Comparison of ENCODE assay signal across 17 cellular contexts in genomic region chr12:1607940-1608782, GRCh38. TPM values are rescaled to one million over a fixed set of nuclear protein-coding genes. Genes with fewer than 3 reads are reported as not detected.
DNase-seq lines count a peak whose midpoint lies in the region; ATAC-seq and TF ChIP-seq lines count a peak whose summit lies in the region.
"Had no signal": no experiment of that assay in that cellular context is flagged by ENCODE, and none has a peak within 500 bp of the region (broad histone marks: within the 10 kb centered on the region; RNA-seq: fewer than 3 reads in every experiment).

No MANE protein-coding gene starts in this region.

- peaks cover 5% of the 10 kb centered on the region for H3K27me3 Mint-ChIP-seq in activated T-cell treated with anti-CD3 and anti-CD28 coated beads, Interleukin-2, amount 50 U/mL, for 72 hours (ENCODE audit: low read depth)

- no peaks in the 10 kb centered on the region for H3K9me2 ChIP-seq in PC-9 (ENCODE audit: insufficient read depth)

- no peaks in the 10 kb centered on the region for H4K20me1 ChIP-seq in PC-9 (ENCODE audit: insufficient read depth)

- ATAC-seq in activated T-cell treated with anti-CD3 and anti-CD28 coated beads, Interleukin-2, amount 50 U/mL, for 72 hours (replicated peaks in 1 of 2) = no peak
- ATAC-seq in GM21367 (IDR thresholded peaks at IDR 0.05; ENCODE audit: unreplicated experiment) (no peak), HG02973 (IDR thresholded peaks at IDR 0.05; ENCODE audit: unreplicated experiment) (no peak)
- ATAC-seq: activated CD8-positive, alpha-beta memory T cell treated with anti-CD3 and anti-CD28 coated beads, Interleukin-2, amount 10 ng/mL, durations not matched to agents 7 days and 5 days; natural killer cell had no signal

- no peaks in the 10 kb centered on the region for H3K79me2 ChIP-seq in PC-9 (ENCODE audit: low read depth)

- H3K9me3 Mint-ChIP-seq in activated T-cell treated with anti-CD3 and anti-CD28 coated beads, Interleukin-2, amount 50 U/mL, for 72 hours = no peaks in the 10 kb centered on the region
- H3K9me3 Mint-ChIP-seq: activated naive CD8-positive, alpha-beta T cell treated with anti-CD3 and anti-CD28 coated beads for 36 hours; natural killer cell had no signal

- peaks cover 20% of the 10 kb centered on the region for H3F3A ChIP-seq in PC-9 (ENCODE audit: insufficient read depth, low read depth)

- CTCF ChIA-PET in PC-9 (lab: Charles Lee) = no interaction called here

- no peaks in the 10 kb centered on the region for H3K36me3 Mint-ChIP-seq in activated T-cell treated with anti-CD3 and anti-CD28 coated beads, Interleukin-2, amount 50 U/mL, for 72 hours (ENCODE audit: insufficient read depth in 2 of 2)
- H3K36me3 Mint-ChIP-seq: activated CD8-positive, alpha-beta memory T cell treated with anti-CD3 and anti-CD28 coated beads, Interleukin-2, amount 10 ng/mL, durations not matched to agents 7 days and 5 days; activated naive CD8-positive, alpha-beta T cell treated with anti-CD3 and anti-CD28 coated beads for 36 hours; natural killer cell had no signal

- H3K4me3 ChIP-seq in PC-9 (no peak overlapping the region), subcutaneous abdominal adipose tissue (ENCODE audit: low read depth in 1 of 5, low read length in 5 of 5) (no peak overlapping the region)
- H3K4me3 ChIP-seq: coronary artery, smooth muscle cell, tibial artery had no signal

- no peak overlapping the region for H3K4me3 Mint-ChIP-seq in activated T-cell treated with anti-CD3 and anti-CD28 coated beads, Interleukin-2, amount 50 U/mL, for 72 hours
- H3K4me3 Mint-ChIP-seq: activated CD8-positive, alpha-beta memory T cell treated with anti-CD3 and anti-CD28 coated beads, Interleukin-2, amount 10 ng/mL, durations not matched to agents 7 days and 5 days; activated naive CD8-positive, alpha-beta T cell treated with anti-CD3 and anti-CD28 coated beads for 36 hours; natural killer cell had no signal

- H3K27ac Mint-ChIP-seq in activated T-cell treated with anti-CD3 and anti-CD28 coated beads, Interleukin-2, amount 50 U/mL, for 72 hours = peak overlapping the region; percentile 2
- H3K27ac Mint-ChIP-seq: activated CD8-positive, alpha-beta memory T cell treated with anti-CD3 and anti-CD28 coated beads, Interleukin-2, amount 10 ng/mL, durations not matched to agents 7 days and 5 days; activated naive CD8-positive, alpha-beta T cell treated with anti-CD3 and anti-CD28 coated beads for 36 hours; natural killer cell had no signal

- peaks cover 29% of the 10 kb centered on the region for H3K4me1 ChIP-seq in PC-9 (replicated peaks; ENCODE audit: insufficient read depth)
- peaks cover 13 to 47% (median 43%) of the 10 kb centered on the region in 5 donors for H3K4me1 ChIP-seq in subcutaneous abdominal adipose tissue (ENCODE audit: control insufficient read depth in 5 of 5, insufficient read depth in 5 of 5, low read length in 5 of 5)

- H3K4me1 Mint-ChIP-seq in activated T-cell treated with anti-CD3 and anti-CD28 coated beads, Interleukin-2, amount 50 U/mL, for 72 hours (ENCODE audit: low read depth) = peaks cover 38% of the 10 kb centered on the region

- no peaks in the 10 kb centered on the region for H3K9me3 ChIP-seq in PC-9 (ENCODE audit: insufficient read depth, low read depth)
- H3K9me3 ChIP-seq in subcutaneous abdominal adipose tissue (ENCODE audit: control insufficient read depth in 5 of 5, low read length in 5 of 5) = no peaks in the 10 kb centered on the region
- H3K9me3 ChIP-seq: tibial artery had no signal

- intact Hi-C loops in PC-9 (cut with micrococcal nuclease; ENCODE audit: unreplicated experiment) = loop anchor here (5.0 kb wide), 3 partner anchors 661 to 791 kb away; partner anchors contain the start of gene RAD52

- POLR2A ChIA-PET in PC-9 (lab: Charles Lee; ENCODE audit: unreplicated experiment) = interaction anchor here (0.6 kb wide), 1 partner anchor 1037 kb away, joined by 3 read pairs; no protein-coding TSS in a partner anchor

- no peak for TF ChIP-seq CTCF in PC-9 (conservative IDR thresholded peaks at IDR 0.05)

- H3K9ac ChIP-seq in subcutaneous abdominal adipose tissue (ENCODE audit: low read length in 5 of 5) = no peak overlapping the region

- H2AFZ ChIP-seq in PC-9 = peak overlapping the region; percentile 59; the same call in 1 of the 2 replicates

- DNase-seq in activated T-cell treated with anti-CD3 and anti-CD28 coated beads, Interleukin-2, amount 50 U/mL, for 72 hours = no peak
- no peak for DNase-seq in activated T-cell treated with anti-CD3 and anti-CD28 coated beads, Interleukin-2, amount 50 U/mL, for 48 hours
- DNase-seq in PC-9 (no peak), fibroblast of gingiva (ENCODE audit: low read depth) (peak; percentile 37), DMS114 treated with DMSO at 0.1 percent for 48 hours (lab: John Stamatoyannopoulos, UW; ENCODE audit: unreplicated experiment) (no peak)
- DNase-seq: activated CD8-positive, alpha-beta memory T cell treated with anti-CD3 and anti-CD28 coated beads, Interleukin-2, amount 10 ng/mL, durations not matched to agents 7 days and 5 days; activated naive CD8-positive, alpha-beta T cell treated with anti-CD3 and anti-CD28 coated beads for 36 hours; kidney; natural killer cell; NCI-H1417; SIG-M5; tibial artery had no signal

- H3K27ac ChIP-seq in PC-9 = peak overlapping the region; percentile 38; the same call in 1 of the 2 replicates
- peak overlapping the region; percentile 35 for H3K27ac ChIP-seq in subcutaneous abdominal adipose tissue (ENCODE audit: low read depth, low read length)
- H3K27ac ChIP-seq: tibial artery had no signal

- H3K36me3 ChIP-seq in PC-9 (ENCODE audit: low read depth) (no peaks in the 10 kb centered on the region), subcutaneous abdominal adipose tissue (ENCODE audit: control insufficient read depth in 5 of 5, insufficient read depth in 5 of 5, low read length in 5 of 5) (no peaks in the 10 kb centered on the region)
- H3K36me3 ChIP-seq: tibial artery had no signal

- H3K27me3 ChIP-seq in PC-9 (ENCODE audit: insufficient read depth, low read depth) (no peaks in the 10 kb centered on the region), subcutaneous abdominal adipose tissue (ENCODE audit: control insufficient read depth in 5 of 5, insufficient read depth in 4 of 5, low read length in 5 of 5) (no peaks in the 10 kb centered on the region)
- H3K27me3 ChIP-seq: tibial artery had no signal

- peak overlapping the region; percentile 14; the same call in 1 of the 2 replicates for H3K4me2 ChIP-seq in PC-9
- H3K4me2 ChIP-seq: smooth muscle cell had no signal

- no TSS peak for BruUV-seq in PC-9 (replicated peaks; lab: Mats Ljungman, UMichigan)

RNA-seq across cellular contexts. Expression of gene FBXL14, which starts 13.8 kb away (rescaled TPM):
- total RNA-seq in activated T-cell treated with anti-CD3 and anti-CD28 coated beads, Interleukin-2, amount 50 U/mL, for 72 hours = 10 to 100 TPM; 18.1 to 19.9 TPM
- 16.3 and 21.1 TPM in 2 replicates for total RNA-seq in PC-9 (2021)

RNA-seq across cellular contexts. Expression of gene WNT5B, which starts 20.9 kb away (rescaled TPM):
- total RNA-seq in activated T-cell treated with anti-CD3 and anti-CD28 coated beads, Interleukin-2, amount 50 U/mL, for 72 hours = under 1 TPM; 0.22 to 0.51 TPM
- 33.1 and 50.2 TPM in 2 replicates for total RNA-seq in PC-9 (2021)
- total RNA-seq: natural killer cell had no signal

Comparison
In these comparisons a context has a peak if more than half of its experiments do, and no peak if none do; other contexts are left out.
1. RNA of gene WNT5B, which starts 20.9 kb away (total RNA-seq): 33.1 to 50.2 TPM in PC-9; 0.22 to 0.51 TPM in activated T-cell treated with anti-CD3 and anti-CD28 coated beads, Interleukin-2, amount 50 U/mL, for 72 hours; every median in the first group is over 10 times any median in the second.